7 cellular contexts compared by ENCODE assay signal in genomic region chr1:1412311-1412902, GRCh38. TPM values are rescaled to one million over a fixed set of nuclear protein-coding genes. Genes with fewer than 3 reads are reported as not detected.
"Had no signal": no experiment of that assay in that cellular context is flagged by ENCODE, and none has a peak within 500 bp of the region (broad histone marks: within the 10 kb centered on the region; RNA-seq: fewer than 3 reads in every experiment).

No MANE protein-coding gene starts in this region.

RNA-seq across cellular contexts. Expression of gene ANKRD65, which starts 8.7 kb away (rescaled TPM):
- total RNA-seq: activated CD4-positive, alpha-beta T cell treated with anti-CD3 and anti-CD28 coated beads, Interleukin-2, amount 10 ng/mL, durations not matched to agents 24 days and 14 days; activated CD8-positive, alpha-beta T cell treated with anti-CD3 and anti-CD28 coated beads, Interleukin-2, amount 10 ng/mL, durations not matched to agents 7 days and 5 days; LHCN-M2; RPMI7951; SJSA1 had no signal

RNA-seq across cellular contexts. Expression of gene VWA1, which starts 23.1 kb away (rescaled TPM):
- total RNA-seq: activated B cell treated with CpG ODN at 0.5 μM for 24 hours had no signal

RNA-seq across cellular contexts. Expression of gene ATAD3C, which starts 37.1 kb away (rescaled TPM):
- total RNA-seq: cerebellum, LHCN-M2, RPMI7951, SJSA1 had no signal
